In the genomic region with DNA sequence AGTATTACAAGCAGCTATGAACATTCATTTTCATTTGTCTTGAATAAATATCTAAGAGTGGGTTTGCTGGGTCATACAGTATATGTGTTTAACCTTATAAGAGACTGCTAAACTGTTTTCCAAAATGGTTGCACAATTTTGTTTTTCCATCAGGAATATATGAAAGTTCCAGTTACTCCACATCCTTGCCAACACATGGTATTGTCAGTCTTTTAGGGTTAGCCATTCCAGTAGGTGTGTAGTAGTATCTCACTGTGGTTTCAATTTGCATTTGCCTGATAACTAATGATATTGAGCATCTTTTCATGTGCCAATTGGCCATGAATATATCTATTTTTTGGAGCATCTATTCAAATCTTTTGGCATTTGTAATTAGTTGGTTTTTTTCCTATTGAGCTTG, we compare ENCODE assay signal across 28 cellular contexts. TPM values are rescaled to one million over a fixed set of nuclear protein-coding genes. Genes with fewer than 3 reads are reported as not detected.
DNase-seq lines count a peak whose midpoint lies in the region; ATAC-seq, FAIRE-seq and TF ChIP-seq lines count a peak whose summit lies in the region.
"Had no signal": no experiment of that assay in that cellular context is flagged by ENCODE, and none has a peak within 500 bp of the region (broad histone marks: within the 10 kb centered on the region; RNA-seq: fewer than 3 reads in every experiment).

No MANE protein-coding gene starts in this region.

- H3K9me3 ChIP-seq in A549 (peaks cover 25% of the 10 kb centered on the region), K562 (replicated peaks; ENCODE audit: control insufficient read depth, insufficient read depth, low read depth, low read length) (no peaks in the 10 kb centered on the region)
- H3K9me3 ChIP-seq: BE2C had no signal

- H3K9me1 ChIP-seq in K562 (ENCODE audit: control insufficient read depth, insufficient read depth, low read length), result no peaks in the 10 kb centered on the region

- H3K36me3 Mint-ChIP-seq in activated CD4-positive, alpha-beta memory T cell treated with anti-CD3 and anti-CD28 coated beads for 36 hours, result peaks cover 2% of the 10 kb centered on the region
- H3K36me3 Mint-ChIP-seq in activated CD4-positive, alpha-beta memory T cell treated with anti-CD3 and anti-CD28 coated beads, Interleukin-2, amount 10 ng/mL, durations not matched to agents 7 days and 5 days (ENCODE audit: low read depth), result peaks cover 12% of the 10 kb centered on the region
- H3K36me3 Mint-ChIP-seq: CD4-positive, alpha-beta memory T cell; CD4-positive, CD25-positive, alpha-beta regulatory T cell had no signal

- H3K79me2 ChIP-seq in K562 (ENCODE audit: control insufficient read depth, insufficient read depth, low read length), result no peaks in the 10 kb centered on the region

- no peak overlapping the region for H3K4me2 ChIP-seq in A549
- H3K4me2 ChIP-seq in K562 (ENCODE audit: insufficient read depth, low read length), result no peak overlapping the region
- H3K4me2 ChIP-seq: BLaER1 had no signal

- TF ChIP-seq CTCF in A549 (IDR thresholded peaks at IDR 0.05) (no peak), K562 (IDR thresholded peaks at IDR 0.05 in 2 of 3, conservative IDR thresholded peaks at IDR 0.05 in 1 of 3; ENCODE audit: insufficient read depth in 2 of 3, low read depth in 1 of 3, low read length in 3 of 3) (no peak)

- H4K20me1 ChIP-seq in K562 (replicated peaks; ENCODE audit: control insufficient read depth, insufficient read depth, low read length), result no peaks in the 10 kb centered on the region
- H4K20me1 ChIP-seq: BLaER1 had no signal

- H3K27me3 Mint-ChIP-seq in activated CD4-positive, alpha-beta memory T cell treated with anti-CD3 and anti-CD28 coated beads for 36 hours, result no peaks in the 10 kb centered on the region
- peaks cover 4% of the 10 kb centered on the region for H3K27me3 Mint-ChIP-seq in activated CD4-positive, alpha-beta memory T cell treated with anti-CD3 and anti-CD28 coated beads, Interleukin-2, amount 10 ng/mL, durations not matched to agents 7 days and 5 days
- H3K27me3 Mint-ChIP-seq: CD4-positive, CD25-positive, alpha-beta regulatory T cell; CD8-positive, alpha-beta memory T cell had no signal

- POLR2A ChIA-PET in activated CD4-positive, alpha-beta memory T cell treated with anti-CD3 and anti-CD28 coated beads for 36 hours (lab: Charles Lee), result no interaction called here
- POLR2A ChIA-PET in activated CD4-positive, alpha-beta memory T cell treated with anti-CD3 and anti-CD28 coated beads, Interleukin-2, amount 10 ng/mL, durations not matched to agents 7 days and 5 days (lab: Charles Lee), result no interaction called here
- POLR2A ChIA-PET in A549 (lab: Yijun Ruan, JAX), result no interaction called here
- POLR2A ChIA-PET in K562 (lab: Yijun Ruan, JAX), result no interaction called here

- no peak for FAIRE-seq in A549 (lab: Jason Lieb, UNC)
- no peak for FAIRE-seq in K562 (lab: Jason Lieb, UNC)
- no peak for FAIRE-seq in GM12892 (lab: Jason Lieb, UNC)
- FAIRE-seq: GM12878, GM19239 had no signal

- no peak for TF ChIP-seq RAD21 in A549 (conservative IDR thresholded peaks at IDR 0.05 in 1 of 2, IDR thresholded peaks at IDR 0.05 in 1 of 2)
- TF ChIP-seq RAD21 in K562 (CRISPR knock-in tag; conservative IDR thresholded peaks at IDR 0.05 in 1 of 2, IDR thresholded peaks at IDR 0.05 in 1 of 2), result no peak

- H3K4me1 Mint-ChIP-seq in activated CD4-positive, alpha-beta memory T cell treated with anti-CD3 and anti-CD28 coated beads for 36 hours (ENCODE audit: low read depth), result peaks cover 9% of the 10 kb centered on the region
- H3K4me1 Mint-ChIP-seq in activated CD4-positive, alpha-beta memory T cell treated with anti-CD3 and anti-CD28 coated beads, Interleukin-2, amount 10 ng/mL, durations not matched to agents 7 days and 5 days, result peaks cover 11% of the 10 kb centered on the region
- H3K4me1 Mint-ChIP-seq: CD4-positive, CD25-positive, alpha-beta regulatory T cell had no signal

- peak overlapping the region; percentile 8 for H3K27ac Mint-ChIP-seq in activated CD4-positive, alpha-beta memory T cell treated with anti-CD3 and anti-CD28 coated beads for 36 hours
- no peak overlapping the region for H3K27ac Mint-ChIP-seq in activated CD4-positive, alpha-beta memory T cell treated with anti-CD3 and anti-CD28 coated beads, Interleukin-2, amount 10 ng/mL, durations not matched to agents 7 days and 5 days
- H3K27ac Mint-ChIP-seq: CD14-positive monocyte; CD4-positive, alpha-beta memory T cell; CD4-positive, CD25-positive, alpha-beta regulatory T cell; CD8-positive, alpha-beta memory T cell had no signal

- H3K36me3 ChIP-seq in K562 (ENCODE audit: control insufficient read depth, insufficient read depth, low read length), result no peaks in the 10 kb centered on the region
- H3K36me3 ChIP-seq: BE2C, BLaER1 had no signal

- H2AFZ ChIP-seq in K562 (ENCODE audit: low read depth, low read length), result no peak overlapping the region

- ATAC-seq in A549, result no peak
- ATAC-seq in K562, result no peak
- ATAC-seq: GM12878 had no signal

- CTCF ChIA-PET in activated CD4-positive, alpha-beta memory T cell treated with anti-CD3 and anti-CD28 coated beads for 36 hours (lab: Charles Lee), result interaction anchor here (0.6 to 1.4 kb wide), 3 partner anchors 38 to 201 kb away, joined by 3 read pairs; no protein-coding TSS in a partner anchor
- CTCF ChIA-PET in activated CD4-positive, alpha-beta memory T cell treated with anti-CD3 and anti-CD28 coated beads, Interleukin-2, amount 10 ng/mL, durations not matched to agents 7 days and 5 days (lab: Charles Lee), result no interaction called here
- CTCF ChIA-PET in A549 (lab: Yijun Ruan, JAX) (interaction anchor here (1.2 to 1.3 kb wide), 2 partner anchors 22 to 152 kb away, joined by 3 to 4 read pairs; no protein-coding TSS in a partner anchor), K562 (lab: Yijun Ruan, JAX; ENCODE audit: low intra/inter-chr PET ratio) (no interaction called here)

- no peak overlapping the region for H3K9ac ChIP-seq in K562 (ENCODE audit: insufficient read depth in 1 of 2, low read depth in 2 of 2, low read length in 2 of 2)
- H3K9ac ChIP-seq: BLaER1 had no signal

- peaks cover 18% of the 10 kb centered on the region for H3K4me1 ChIP-seq in A549
- no peaks in the 10 kb centered on the region for H3K4me1 ChIP-seq in K562 (replicated peaks in 1 of 2; ENCODE audit: control insufficient read depth in 2 of 2, insufficient read depth in 2 of 2, low read length in 2 of 2)
- H3K4me1 ChIP-seq: BE2C, BLaER1 had no signal

- H3K4me3 Mint-ChIP-seq in activated CD4-positive, alpha-beta memory T cell treated with anti-CD3 and anti-CD28 coated beads for 36 hours, result no peak overlapping the region
- H3K4me3 Mint-ChIP-seq in activated CD4-positive, alpha-beta memory T cell treated with anti-CD3 and anti-CD28 coated beads, Interleukin-2, amount 10 ng/mL, durations not matched to agents 7 days and 5 days, result no peak overlapping the region
- H3K4me3 Mint-ChIP-seq: CD14-positive monocyte; CD4-positive, alpha-beta memory T cell; CD4-positive, CD25-positive, alpha-beta regulatory T cell; CD8-positive, alpha-beta memory T cell had no signal

- no peak for TF ChIP-seq EP300 in A549 (IDR thresholded peaks at IDR 0.05)
- TF ChIP-seq EP300 in K562 (IDR thresholded peaks at IDR 0.05; ENCODE audit: low read length), result no peak

- intact Hi-C loops in activated CD4-positive, alpha-beta memory T cell treated with anti-CD3 and anti-CD28 coated beads for 36 hours (cut with micrococcal nuclease), result no loop called here
- intact Hi-C loops in K562 (cut with micrococcal nuclease), result no loop called here

- no peaks in the 10 kb centered on the region for H3K27me3 ChIP-seq in K562 (ENCODE audit: control insufficient read depth in 2 of 2, insufficient read depth in 2 of 2, low read length in 2 of 2)
- H3K27me3 ChIP-seq: BE2C, BLaER1 had no signal

- H3K27ac ChIP-seq in A549 (no peak overlapping the region), K562 (ENCODE audit: extremely low read depth, low read depth, low read length) (no peak overlapping the region)
- H3K27ac ChIP-seq: 22Rv1, BLaER1 had no signal

- TF ChIP-seq POLR2A in A549 (IDR thresholded peaks at IDR 0.05; ENCODE audit: low read length), result no peak
- no peak for TF ChIP-seq POLR2A in K562 (conservative IDR thresholded peaks at IDR 0.05)
- no peak for TF ChIP-seq POLR2A in GM12892 (IDR thresholded peaks at IDR 0.05; ENCODE audit: low read depth, low read length)

- no peak for DNase-seq in activated CD4-positive, alpha-beta memory T cell treated with anti-CD3 and anti-CD28 coated beads for 36 hours
- DNase-seq in activated CD4-positive, alpha-beta memory T cell treated with anti-CD3 and anti-CD28 coated beads, Interleukin-2, amount 10 ng/mL, durations not matched to agents 7 days and 5 days, result no peak
- DNase-seq in A549 (ENCODE audit: low read depth in 1 of 2, low spot score in 1 of 2) (no peak), K562 (ENCODE audit: extremely low read depth in 1 of 4, low spot score in 3 of 4) (no peak), GM12892 (ENCODE audit: insufficient read length) (no peak)
- DNase-seq: ACHN; BE2C; C1 segment of cervical spinal cord; CD4-positive, alpha-beta memory T cell; CD4-positive, CD25-positive, alpha-beta regulatory T cell; CD8-positive, alpha-beta memory T cell; COR-L47; DMS 273 treated with DMSO at 0.1 percent for 48 hours; DMS153; DMS53; DMS79; DND-41; GDM1 had no signal

- no TSS peak for BruUV-seq in K562 (replicated peaks; lab: Mats Ljungman, UMichigan)

- H3K4me3 ChIP-seq in A549, result no peak overlapping the region
- H3K4me3 ChIP-seq in K562, result no peak overlapping the region
- H3K4me3 ChIP-seq: BLaER1, GM12878 had no signal

- H3K9me3 Mint-ChIP-seq in activated CD4-positive, alpha-beta memory T cell treated with anti-CD3 and anti-CD28 coated beads for 36 hours, result peaks cover 2% of the 10 kb centered on the region
- peaks cover 20% of the 10 kb centered on the region for H3K9me3 Mint-ChIP-seq in activated CD4-positive, alpha-beta memory T cell treated with anti-CD3 and anti-CD28 coated beads, Interleukin-2, amount 10 ng/mL, durations not matched to agents 7 days and 5 days

- in situ Hi-C loops in K562 (cut with MboI), result no loop called here

RNA-seq across cellular contexts. Expression of gene CCDC83, which starts 7.7 kb away (rescaled TPM):
- total RNA-seq in activated CD4-positive, alpha-beta memory T cell treated with anti-CD3 and anti-CD28 coated beads for 36 hours, result not detected
- total RNA-seq in activated CD4-positive, alpha-beta memory T cell treated with anti-CD3 and anti-CD28 coated beads, Interleukin-2, amount 10 ng/mL, durations not matched to agents 7 days and 5 days, result not detected
- polyA plus RNA-seq in A549 (2011; rRNA removed) (not detected in 2 replicates), A549 (2017; fragmentation: RNase III; extraction: RNeasy Plus Mini Kit Qiagen cat#74134 plus additional on column Dnase treatment) (not detected in 3 replicates), K562 (2011; rRNA removed) (not detected in 2 replicates), K562 (2014; fragmentation: Illumina TruSeq; extraction: Trizol) (not detected in 2 replicates), K562 (2014; fragmentation: Nextera tagmentation; extraction: Ambion mirVana) (not detected), K562 (2014; rRNA removed) (not detected in 2 replicates)
- polyA plus RNA-seq in A549 (2012; cell fraction: cytosol; rRNA removed), result not detected in 2 replicates
- not detected in 2 replicates for polyA plus RNA-seq in A549 (2012; cell fraction: nucleus; rRNA removed)
- polyA minus RNA-seq in A549 (2011; rRNA and poly(A)+ RNA removed), result not detected in 2 replicates
- total RNA-seq in K562 (2011; cell fraction: chromatin; rRNA removed; ENCODE audit: low replicate concordance), result not detected in 2 replicates
- not detected in 2 replicates for total RNA-seq in K562 (2011; cell fraction: nucleolus; rRNA removed)
- total RNA-seq in K562 (2011; cell fraction: nucleoplasm; rRNA removed), result not detected in 2 replicates
- total RNA-seq in K562 (2014; rRNA removed) (not detected in 2 replicates), K562 (2014; rRNA removed; fragmentation: Illumina TruSeq; extraction: Trizol) (not detected in 2 replicates), K562 (2015; rRNA removed; fragmentation: Illumina TruSeq; extraction: Trizol) (not detected in 2 replicates), K562 (2021) (not detected in 2 replicates)
- polyA plus RNA-seq in K562 (2011; cell fraction: cytosol; rRNA removed), result not detected in 2 replicates
- not detected in 2 replicates for polyA plus RNA-seq in K562 (2011; cell fraction: nucleus; rRNA removed)
- polyA plus RNA-seq in K562 (2012), result not detected in 2 replicates
- polyA minus RNA-seq in K562 (2011; rRNA and poly(A)+ RNA removed), result not detected in 2 replicates
- polyA minus RNA-seq in K562 (2011; cell fraction: cytosol; rRNA and poly(A)+ RNA removed), result not detected in 2 replicates
- not detected in 2 replicates for polyA minus RNA-seq in K562 (2011; cell fraction: nucleus; rRNA and poly(A)+ RNA removed)
- 0.28 TPM for polyA plus RNA-seq in GM12892 (2012; ENCODE audit: missing spikeins)
- total RNA-seq: A172; A673; CD4-positive, alpha-beta memory T cell; CD4-positive, CD25-positive, alpha-beta regulatory T cell; CD8-positive, alpha-beta memory T cell; Daoy; G401; GM12878 had no signal
- polyA plus RNA-seq: AG04450; CD14-positive monocyte; CD4-positive, alpha-beta memory T cell; CD4-positive, CD25-positive, alpha-beta regulatory T cell; CD8-positive, alpha-beta memory T cell; GM12878 had no signal

RNA-seq across cellular contexts. Expression of gene SYTL2, which starts 36.5 kb away (rescaled TPM):
- total RNA-seq in activated CD4-positive, alpha-beta memory T cell treated with anti-CD3 and anti-CD28 coated beads for 36 hours, result 10 to 100 TPM; 10.2 TPM
- total RNA-seq in activated CD4-positive, alpha-beta memory T cell treated with anti-CD3 and anti-CD28 coated beads, Interleukin-2, amount 10 ng/mL, durations not matched to agents 7 days and 5 days, result 10 to 100 TPM; 93.0 to 99.2 TPM
- polyA plus RNA-seq in A549 (2011; rRNA removed), result 34.2 and 41.6 TPM in 2 replicates
- 4.1 and 4.6 TPM in 2 replicates for polyA plus RNA-seq in A549 (2012; cell fraction: cytosol; rRNA removed)
- polyA plus RNA-seq in A549 (2012; cell fraction: nucleus; rRNA removed), result 5.4 and 13.3 TPM in 2 replicates
- polyA plus RNA-seq in A549 (2017; fragmentation: RNase III; extraction: RNeasy Plus Mini Kit Qiagen cat#74134 plus additional on column Dnase treatment), result 10.8 to 15.5 TPM (median 11.6 TPM) in 3 replicates
- 15.1 and 16.5 TPM in 2 replicates for polyA minus RNA-seq in A549 (2011; rRNA and poly(A)+ RNA removed)
- total RNA-seq in K562 (2011; cell fraction: chromatin; rRNA removed; ENCODE audit: low replicate concordance), result 0.37 and 0.46 TPM in 2 replicates
- 0.79 TPM in 1 of 2 replicates, not detected in the other for total RNA-seq in K562 (2011; cell fraction: nucleolus; rRNA removed)
- 0.66 and 1.2 TPM in 2 replicates for total RNA-seq in K562 (2011; cell fraction: nucleoplasm; rRNA removed)
- 0.05 and 0.33 TPM in 2 replicates for total RNA-seq in K562 (2014; rRNA removed)
- total RNA-seq in K562 (2014; rRNA removed; fragmentation: Illumina TruSeq; extraction: Trizol), result 0.26 and 0.55 TPM in 2 replicates
- total RNA-seq in K562 (2015; rRNA removed; fragmentation: Illumina TruSeq; extraction: Trizol), result 0.30 and 0.43 TPM in 2 replicates
- total RNA-seq in K562 (2021), result 0.35 and 0.36 TPM in 2 replicates
- 0.38 and 0.57 TPM in 2 replicates for polyA plus RNA-seq in K562 (2011; rRNA removed)
- 0.04 TPM in 2 replicates for polyA plus RNA-seq in K562 (2011; cell fraction: cytosol; rRNA removed)
- 0.67 and 0.91 TPM in 2 replicates for polyA plus RNA-seq in K562 (2011; cell fraction: nucleus; rRNA removed)
- 0.30 and 0.36 TPM in 2 replicates for polyA plus RNA-seq in K562 (2012)
- polyA plus RNA-seq in K562 (2014; fragmentation: Illumina TruSeq; extraction: Trizol), result 0.17 and 0.42 TPM in 2 replicates
- under 1 TPM; 0.06 to 0.07 TPM for polyA plus RNA-seq in K562 (2014; fragmentation: Nextera tagmentation; extraction: Ambion mirVana)
- polyA plus RNA-seq in K562 (2014; rRNA removed), result 0.13 and 0.19 TPM in 2 replicates
- polyA minus RNA-seq in K562 (2011; rRNA and poly(A)+ RNA removed), result 0.42 and 0.60 TPM in 2 replicates
- not detected in 2 replicates for polyA minus RNA-seq in K562 (2011; cell fraction: cytosol; rRNA and poly(A)+ RNA removed)
- polyA minus RNA-seq in K562 (2011; cell fraction: nucleus; rRNA and poly(A)+ RNA removed), result 0.40 and 1.1 TPM in 2 replicates
- 0.49 TPM for polyA plus RNA-seq in GM12892 (2012; ENCODE audit: missing spikeins)

Comparison
In these comparisons a context has a peak if more than half of its experiments do, and no peak if none do; other contexts are left out.
1. RNA of gene SYTL2, which starts 36.5 kb away (total RNA-seq): 93.0 to 99.2 TPM in activated CD4-positive, alpha-beta memory T cell treated with anti-CD3 and anti-CD28 coated beads, Interleukin-2, amount 10 ng/mL, durations not matched to agents 7 days and 5 days; 10.2 TPM in activated CD4-positive, alpha-beta memory T cell treated with anti-CD3 and anti-CD28 coated beads for 36 hours and 0.05 to 1.2 TPM in K562; every median in the first group is over 4 times any median in the second.
2. CTCF ChIA-PET loops: an anchor here in activated CD4-positive, alpha-beta memory T cell treated with anti-CD3 and anti-CD28 coated beads for 36 hours (0.6 to 1.4 kb wide) and A549 (1.2 to 1.3 kb wide); none called in activated CD4-positive, alpha-beta memory T cell treated with anti-CD3 and anti-CD28 coated beads, Interleukin-2, amount 10 ng/mL, durations not matched to agents 7 days and 5 days and K562.